9 cellular contexts compared by ENCODE assay signal in genomic region chr14:50045039-50045711, GRCh38.
A peak's percentile ranks its signal among the peaks of the same experiment; 100 is the strongest.
DNase-seq lines count a peak whose midpoint lies in the region; ATAC-seq and TF ChIP-seq lines count a peak whose summit lies in the region.
"Had no signal": no experiment of that assay in that cellular context is flagged by ENCODE, and none has a peak within 500 bp of the region (broad histone marks: within the 10 kb centered on the region; RNA-seq: fewer than 3 reads in every experiment).

No MANE protein-coding gene starts in this region.

- peaks cover 19% of the 10 kb centered on the region for H3K36me3 Mint-ChIP-seq in T-helper 2 cell treated with Interferon-gamma antibody and Interleukin-4, amounts not matched to agents 5 μg/mL and 100 μg/mL, for 36 hours (ENCODE audit: low read depth)

- intact Hi-C loops in body of pancreas (cut with DNase I), result no loop called here
- intact Hi-C loops in stomach (cut with DNase I; ENCODE audit: low total_unique reads), result no loop called here

- TF ChIP-seq POLR2A in body of pancreas (IDR thresholded peaks at IDR 0.05), result peak in 2 of 3 donors; percentile 27 to 36
- no peak for TF ChIP-seq POLR2A in stomach (IDR thresholded peaks at IDR 0.05)

- peak overlapping the region; percentile 50 for H3K4me3 Mint-ChIP-seq in T-helper 2 cell treated with Interferon-gamma antibody and Interleukin-4, amounts not matched to agents 5 μg/mL and 100 μg/mL, for 36 hours

- no peaks in the 10 kb centered on the region for H3K27me3 ChIP-seq in body of pancreas
- H3K27me3 ChIP-seq in stomach, result no peaks in the 10 kb centered on the region

- H3K4me1 Mint-ChIP-seq in T-helper 2 cell treated with Interferon-gamma antibody and Interleukin-4, amounts not matched to agents 5 μg/mL and 100 μg/mL, for 36 hours (ENCODE audit: low read depth), result peaks cover 55% of the 10 kb centered on the region

- no peak overlapping the region for H3K4me3 ChIP-seq in body of pancreas
- no peak overlapping the region for H3K4me3 ChIP-seq in stomach

- H3K27ac ChIP-seq in body of pancreas (peak overlapping the region; percentile 62 to 81 (median 71)), stomach (peak overlapping the region; percentile 77 to 90 (median 81))
- H3K27ac ChIP-seq: C4-2B had no signal

- DNase-seq in activated gamma-delta T cell treated with Interleukin-2 at 50 U/mL for 16 hours, result peak; percentile 77
- no peak for DNase-seq in activated gamma-delta T cell (lab: John Stamatoyannopoulos, UW)
- DNase-seq in T-helper 2 cell treated with Interferon-gamma antibody and Interleukin-4, amounts not matched to agents 5 μg/mL and 100 μg/mL, for 36 hours (ENCODE audit: low spot score), result peak; percentile 82
- DNase-seq in body of pancreas, result peak; percentile 66 to 87 (median 76)
- DNase-seq in medulla oblongata (ENCODE audit: extremely low spot score), result peak; percentile 50
- peak; percentile 87 for DNase-seq in stomach
- DNase-seq in islet precursor cell, result no peak

- no peaks in the 10 kb centered on the region for H3K9me3 ChIP-seq in body of pancreas
- no peaks in the 10 kb centered on the region for H3K9me3 ChIP-seq in stomach

- no peak for TF ChIP-seq EP300 in stomach (IDR thresholded peaks at IDR 0.05)

- H3K27me3 Mint-ChIP-seq in T-helper 2 cell treated with Interferon-gamma antibody and Interleukin-4, amounts not matched to agents 5 μg/mL and 100 μg/mL, for 36 hours (ENCODE audit: low read depth), result no peaks in the 10 kb centered on the region

- peaks cover 39% of the 10 kb centered on the region for H3K4me1 ChIP-seq in body of pancreas
- H3K4me1 ChIP-seq in stomach, result peaks cover 25 to 63% (median 34%) of the 10 kb centered on the region in 4 donors

- H3K36me3 ChIP-seq in body of pancreas (replicated peaks in 1 of 2; ENCODE audit: insufficient read depth in 1 of 2, low read depth in 2 of 2) (no peaks in the 10 kb centered on the region), stomach (no peaks in the 10 kb centered on the region)

- H3K9me3 Mint-ChIP-seq in T-helper 2 cell treated with Interferon-gamma antibody and Interleukin-4, amounts not matched to agents 5 μg/mL and 100 μg/mL, for 36 hours, result no peaks in the 10 kb centered on the region

- peak in 2 of 7 experiments; percentile 13 to 14 for TF ChIP-seq CTCF in body of pancreas (IDR thresholded peaks at IDR 0.05)
- TF ChIP-seq CTCF in stomach (IDR thresholded peaks at IDR 0.05), result peak in 1 of 7 experiments; percentile 10

- whole genome bisulfite sequencing in body of pancreas, 2 donors, result 25 to 32% methylated on average over 8 of the region's 8 CpGs
- 4 to 13% (median 9%) methylated on average over 8 of the region's 8 CpGs for WGBS in stomach, 5 donors

- peak; percentile 82 for ATAC-seq in HG03175 (IDR thresholded peaks at IDR 0.05; ENCODE audit: unreplicated experiment)
- peak; percentile 91 for ATAC-seq in body of pancreas

- H3K27ac Mint-ChIP-seq in T-helper 2 cell treated with Interferon-gamma antibody and Interleukin-4, amounts not matched to agents 5 μg/mL and 100 μg/mL, for 36 hours, result peak overlapping the region; percentile 90

Comparison
In these comparisons a context has a peak if more than half of its experiments do, and no peak if none do; other contexts are left out.
1. DNase-seq: peak in activated gamma-delta T cell treated with Interleukin-2 at 50 U/mL for 16 hours (single experiment), T-helper 2 cell treated with Interferon-gamma antibody and Interleukin-4, amounts not matched to agents 5 μg/mL and 100 μg/mL, for 36 hours (single experiment), body of pancreas (4 of 4), medulla oblongata (single experiment) and stomach (single experiment); none in activated gamma-delta T cell (single experiment) and islet precursor cell (single experiment).
2. POLR2A ChIP-seq: peak in body of pancreas (2 of 3); none in stomach (0 of 4).